In genomic region chr13:97911311-97912138, GRCh38 we compare ENCODE assay signal across 9 cellular contexts. TPM values are rescaled to one million over a fixed set of nuclear protein-coding genes. Genes with fewer than 3 reads are reported as not detected.
A peak's percentile ranks its signal among the peaks of the same experiment; 100 is the strongest.
DNase-seq lines count a peak whose midpoint lies in the region; ATAC-seq and TF ChIP-seq lines count a peak whose summit lies in the region.
"Had no signal": no experiment of that assay in that cellular context is flagged by ENCODE, and none has a peak within 500 bp of the region (broad histone marks: within the 10 kb centered on the region; RNA-seq: fewer than 3 reads in every experiment).

No MANE protein-coding gene starts in this region.

- peak; percentile 66 for TF ChIP-seq CTCF in PC-3 (conservative IDR thresholded peaks at IDR 0.05; ENCODE audit: low read depth, low read length)
- TF ChIP-seq CTCF in hepatocyte (IDR thresholded peaks at IDR 0.05; ENCODE audit: poor library complexity): peak; percentile 30
- no peak for TF ChIP-seq CTCF in stomach (IDR thresholded peaks at IDR 0.05)

- TF ChIP-seq POLR2A in stomach (IDR thresholded peaks at IDR 0.05): no peak

- ATAC-seq in GM21723 (IDR thresholded peaks at IDR 0.05; ENCODE audit: unreplicated experiment) (peak; percentile 74), PC-3 (peak; percentile 69), HG03378 (IDR thresholded peaks at IDR 0.05; ENCODE audit: unreplicated experiment) (no peak), HG03045 (IDR thresholded peaks at IDR 0.05; ENCODE audit: unreplicated experiment) (no peak)

- WGBS in hepatocyte (ENCODE audit: low lambda C conversion rate, missing lambda C conversion rate): 53% methylated on average over 7 of the region's 7 CpGs
- WGBS in stomach, 5 donors: 47 to 56% (median 50%) methylated on average over 7 of the region's 7 CpGs

- no peaks in the 10 kb centered on the region for H3K36me3 ChIP-seq in PC-3 (ENCODE audit: low read depth, low read length)
- no peaks in the 10 kb centered on the region for H3K36me3 ChIP-seq in hepatocyte (replicated peaks; ENCODE audit: insufficient read depth, low read depth)
- no peaks in the 10 kb centered on the region for H3K36me3 ChIP-seq in stomach

- H3K4me2 ChIP-seq in PC-3 (ENCODE audit: low read length): no peak overlapping the region
- H3K4me2 ChIP-seq in hepatocyte: no peak overlapping the region

- intact Hi-C loops in PC-3 (cut with micrococcal nuclease) (loop anchor here (2.0 kb wide), 1 partner anchor 57 kb away; no protein-coding TSS in a partner anchor), stomach (cut with DNase I; ENCODE audit: low total_unique reads) (no loop called here)

- DNase-seq in ELR (ENCODE audit: low read depth) (peak; percentile 57), PC-3 (peak; percentile 59), hepatocyte (ENCODE audit: low spot score) (peak; percentile 15), SKM-1 (lab: John Stamatoyannopoulos, UW; ENCODE audit: unreplicated experiment) (no peak), stomach (no peak)
- DNase-seq: naive B cell had no signal

- H3K9me2 ChIP-seq in PC-3 (replicated peaks; ENCODE audit: low read length) (no peaks in the 10 kb centered on the region), hepatocyte (replicated peaks; ENCODE audit: insufficient read depth) (no peaks in the 10 kb centered on the region)

- H4K20me1 ChIP-seq in PC-3 (ENCODE audit: low read length) (no peaks in the 10 kb centered on the region), hepatocyte (ENCODE audit: insufficient read depth, poor library complexity, severe bottlenecking) (no peaks in the 10 kb centered on the region)

- H3K4me3 ChIP-seq in PC-3 (ENCODE audit: low read length) (no peak overlapping the region), hepatocyte (no peak overlapping the region), stomach (no peak overlapping the region)

- no peak for TF ChIP-seq EP300 in stomach (IDR thresholded peaks at IDR 0.05)

- H3K9me3 ChIP-seq in PC-3 (ENCODE audit: low read length) (no peaks in the 10 kb centered on the region), hepatocyte (ENCODE audit: low read depth) (no peaks in the 10 kb centered on the region), stomach (peaks cover 0 to 11% (median 0%) of the 10 kb centered on the region in 4 donors)

- CTCF ChIA-PET in PC-3 (lab: Charles Lee): no interaction called here

- BruUV-seq in PC-3 (replicated peaks; lab: Mats Ljungman, UMichigan): no TSS peak

- H3K9ac ChIP-seq in PC-3 (ENCODE audit: low read length): no peak overlapping the region

- H3K79me2 ChIP-seq in PC-3 (ENCODE audit: low read length) (no peaks in the 10 kb centered on the region), hepatocyte (no peaks in the 10 kb centered on the region)

- POLR2A ChIA-PET in PC-3 (lab: Charles Lee; ENCODE audit: unreplicated experiment): no interaction called here

- H2AFZ ChIP-seq in PC-3 (ENCODE audit: low read length) (peak overlapping the region; percentile 13; the same call in 1 of the 2 replicates), hepatocyte (no peak overlapping the region)

- peaks cover 10% of the 10 kb centered on the region; the same call in 1 of the 2 replicates for H3K4me1 ChIP-seq in PC-3 (ENCODE audit: insufficient read depth, low read length)
- no peaks in the 10 kb centered on the region for H3K4me1 ChIP-seq in hepatocyte (ENCODE audit: insufficient read depth)
- H3K4me1 ChIP-seq in stomach: no peaks in the 10 kb centered on the region

- H3K27ac ChIP-seq in PC-3 (ENCODE audit: low read length): no peak overlapping the region
- no peak overlapping the region for H3K27ac ChIP-seq in hepatocyte
- no peak overlapping the region for H3K27ac ChIP-seq in stomach

- H3K27me3 ChIP-seq in PC-3 (ENCODE audit: low read length): no peaks in the 10 kb centered on the region
- peaks cover 4% of the 10 kb centered on the region for H3K27me3 ChIP-seq in hepatocyte
- no peaks in the 10 kb centered on the region for H3K27me3 ChIP-seq in stomach

- H3F3A ChIP-seq in PC-3 (ENCODE audit: low read length, unreplicated experiment): no peaks in the 10 kb centered on the region

RNA-seq across cellular contexts. Expression of gene IPO5, which starts 42.0 kb away (rescaled TPM):
- total RNA-seq in PC-3 (2014; rRNA removed): 155 and 181 TPM in 2 replicates
- 98.3 and 104 TPM in 2 replicates for total RNA-seq in hepatocyte
- polyA plus RNA-seq in hepatocyte: 32.3 and 34.1 TPM in 2 replicates
- 100 to 1,000 TPM in 3 of 5 donors, 10 to 100 TPM in 2; 44.9 to 236 (median 102) TPM for total RNA-seq in stomach
- 10 to 100 TPM; 24.7 to 41.5 (median 25.2) TPM for polyA plus RNA-seq in stomach

Comparison
In these comparisons a context has a peak if more than half of its experiments do, and no peak if none do; other contexts are left out.
1. DNase-seq: peak in ELR (single experiment), PC-3 (single experiment) and hepatocyte (single experiment); none in SKM-1 (single experiment) and stomach (single experiment).
2. ATAC-seq: peak in GM21723 (single experiment) and PC-3 (single experiment); none in HG03378 (single experiment) and HG03045 (single experiment).
3. CTCF ChIP-seq: peak in PC-3 (single experiment) and hepatocyte (single experiment); none in stomach (0 of 7).